ENCODE assay signal across 20 cellular contexts in genomic region chrX:21678059-21678458, GRCh38. TPM values are rescaled to one million over a fixed set of nuclear protein-coding genes. Genes with fewer than 3 reads are reported as not detected.
DNase-seq lines count a peak whose midpoint lies in the region; TF ChIP-seq lines count a peak whose summit lies in the region.
"Had no signal": no experiment of that assay in that cellular context is flagged by ENCODE, and none has a peak within 500 bp of the region (broad histone marks: within the 10 kb centered on the region; RNA-seq: fewer than 3 reads in every experiment).

No MANE protein-coding gene starts in this region.

- no peaks in the 10 kb centered on the region for H3K9me3 Mint-ChIP-seq in Calu3 (ENCODE audit: low read depth, unreplicated experiment)
- peaks cover 10% of the 10 kb centered on the region for H3K9me3 Mint-ChIP-seq in chondrocyte (ENCODE audit: low read depth)
- H3K9me3 Mint-ChIP-seq: CD4-positive, alpha-beta T cell had no signal

- H3K79me2 ChIP-seq in osteoblast (ENCODE audit: insufficient read depth, low read length), result no peaks in the 10 kb centered on the region

- no peak for TF ChIP-seq CTCF in Calu3 (IDR thresholded peaks at IDR 0.05; ENCODE audit: unreplicated experiment)
- TF ChIP-seq CTCF in fibroblast of mammary gland (conservative IDR thresholded peaks at IDR 0.05; ENCODE audit: control insufficient read depth, insufficient read depth, low read depth, low read length), result no peak
- no peak for TF ChIP-seq CTCF in osteoblast (IDR thresholded peaks at IDR 0.05; ENCODE audit: extremely low read depth, low read depth, low read length)
- no peak for TF ChIP-seq CTCF in chondrocyte (IDR thresholded peaks at IDR 0.05)

- intact Hi-C loops in Calu3 (cut with micrococcal nuclease; ENCODE audit: unreplicated experiment), result no loop called here

- H3K36me3 Mint-ChIP-seq in Calu3 (ENCODE audit: insufficient read depth, unreplicated experiment), result peaks cover 8% of the 10 kb centered on the region
- no peaks in the 10 kb centered on the region for H3K36me3 Mint-ChIP-seq in chondrocyte (ENCODE audit: low read depth)

- no peaks in the 10 kb centered on the region for H3K9me3 ChIP-seq in osteoblast (ENCODE audit: low read depth, low read length)
- H3K9me3 ChIP-seq: HAP-1 had no signal

- H3K4me1 Mint-ChIP-seq in Calu3 (ENCODE audit: low read depth, unreplicated experiment) (peaks cover 37% of the 10 kb centered on the region), chondrocyte (ENCODE audit: low read depth) (peaks cover 5% of the 10 kb centered on the region)

- H3K4me1 ChIP-seq in osteoblast (ENCODE audit: insufficient read depth, low read length), result no peaks in the 10 kb centered on the region
- H3K4me1 ChIP-seq: HAP-1 had no signal

- H3K27me3 ChIP-seq in osteoblast (ENCODE audit: insufficient read depth, low read length), result no peaks in the 10 kb centered on the region

- CTCF ChIA-PET in Calu3 (lab: Charles Lee), result no interaction called here

- no TSS peak for BruUV-seq in Calu3 (replicated peaks; lab: Mats Ljungman, UMichigan)

- H3K36me3 ChIP-seq in osteoblast (ENCODE audit: insufficient read depth, low read length), result no peaks in the 10 kb centered on the region
- H3K36me3 ChIP-seq: HAP-1 had no signal

- peak overlapping the region; percentile 7 for H2AFZ ChIP-seq in osteoblast (ENCODE audit: low read length)
- H2AFZ ChIP-seq: GM23248 had no signal

- H3K27ac ChIP-seq in osteoblast (ENCODE audit: low read depth, low read length), result no peak overlapping the region
- H3K27ac ChIP-seq: C4-2B, GM23248, HL-60 had no signal

- H3K27ac Mint-ChIP-seq in Calu3 (ENCODE audit: unreplicated experiment), result peak overlapping the region; percentile 27
- H3K27ac Mint-ChIP-seq in chondrocyte (ENCODE audit: unreplicated experiment), result no peak overlapping the region
- H3K27ac Mint-ChIP-seq: CD4-positive, alpha-beta T cell had no signal

- H3K27me3 Mint-ChIP-seq in Calu3 (ENCODE audit: unreplicated experiment), result no peaks in the 10 kb centered on the region
- no peaks in the 10 kb centered on the region for H3K27me3 Mint-ChIP-seq in chondrocyte (ENCODE audit: low read depth)
- H3K27me3 Mint-ChIP-seq: CD4-positive, alpha-beta T cell had no signal

- no peaks in the 10 kb centered on the region for H4K20me1 ChIP-seq in osteoblast (ENCODE audit: insufficient read depth, low read length)

- H3K4me3 Mint-ChIP-seq in Calu3 (ENCODE audit: low read depth, unreplicated experiment) (no peak overlapping the region), chondrocyte (ENCODE audit: unreplicated experiment) (no peak overlapping the region)
- H3K4me3 Mint-ChIP-seq: CD4-positive, alpha-beta T cell had no signal

- H3K4me2 ChIP-seq in osteoblast (ENCODE audit: insufficient read depth, low read length), result no peak overlapping the region

- DNase-seq in Calu3 (peak; percentile 43), fibroblast of mammary gland (ENCODE audit: low read depth) (peak; percentile 2), osteoblast (ENCODE audit: insufficient read length, low spot score, missing footprints) (no peak), islet precursor cell (no peak), NCI-H226 (no peak), chondrocyte (ENCODE audit: low spot score) (no peak)
- DNase-seq: AML-193; CD4-positive, alpha-beta T cell; DMS 273 treated with DMSO at 0.1 percent for 48 hours; DMS53; DND-41; EL; GM23248 had no signal

- H3K4me3 ChIP-seq in fibroblast of mammary gland (ENCODE audit: control insufficient read depth, low read depth, low read length), result no peak overlapping the region
- H3K4me3 ChIP-seq in osteoblast (ENCODE audit: insufficient read depth, low read length), result no peak overlapping the region
- H3K4me3 ChIP-seq: GM12878, GM23248, HAP-1 had no signal

RNA-seq across cellular contexts. Expression of gene KLHL34, which starts 19.9 kb away (rescaled TPM):
- total RNA-seq in Calu3 (2022), result 0.10 and 0.12 TPM in 2 replicates
- total RNA-seq in osteoblast, result under 0.01 TPM in 1 of 2 replicates, not detected in the other
- not detected in 3 replicates for total RNA-seq in chondrocyte
- total RNA-seq: G401, GM12878, GM23248, H4, HT1080 had no signal

Comparison
In these comparisons a context has a peak if more than half of its experiments do, and no peak if none do; other contexts are left out.
1. DNase-seq: peak in Calu3 (single experiment) and fibroblast of mammary gland (single experiment); none in osteoblast (single experiment), islet precursor cell (single experiment), NCI-H226 (single experiment) and chondrocyte (single experiment).